19 cellular contexts compared by ENCODE assay signal in genomic region chr5:154515488-154515887, GRCh38. TPM values are rescaled to one million over a fixed set of nuclear protein-coding genes. Genes with fewer than 3 reads are reported as not detected.
DNase-seq lines count a peak whose midpoint lies in the region; ATAC-seq and TF ChIP-seq lines count a peak whose summit lies in the region.
"Not testable (repeated sequence)": the region's sequence is repeated elsewhere in the genome, so short reads cannot be mapped to it uniquely, and the experiment has no call there.
"Had no signal": no experiment of that assay in that cellular context is flagged by ENCODE, and none has a peak within 500 bp of the region (broad histone marks: within the 10 kb centered on the region; RNA-seq: fewer than 3 reads in every experiment).

No MANE protein-coding gene starts in this region.

- H3K79me2 ChIP-seq in Karpas-422 (ENCODE audit: low read length): not testable (repeated sequence)

- peak; percentile 32 for DNase-seq in Karpas-422
- DNase-seq in activated T-cell treated with anti-CD3 and anti-CD28 coated beads, Interleukin-2, amount 50 U/mL, for 4 hours; stimulated activated effector memory CD8-positive, alpha-beta T cell treated with anti-CD3 and anti-CD28 coated beads, Interleukin-12 subunit alpha, Interleukin-12 subunit beta, amount 100 ng/mL, for 72 hours (ENCODE audit: low spot score in 2 of 2): not testable (repeated sequence)

- H3K27ac Mint-ChIP-seq in stimulated activated effector memory CD8-positive, alpha-beta T cell treated with anti-CD3 and anti-CD28 coated beads, Interleukin-12 subunit alpha, Interleukin-12 subunit beta, amount 100 ng/mL, for 72 hours: peak overlapping the region; percentile 58

- H3K36me3 Mint-ChIP-seq in activated T-cell treated with anti-CD3 and anti-CD28 coated beads, Interleukin-2, amount 50 U/mL, for 4 hours (ENCODE audit: insufficient read depth); stimulated activated effector memory CD8-positive, alpha-beta T cell treated with anti-CD3 and anti-CD28 coated beads, Interleukin-12 subunit alpha, Interleukin-12 subunit beta, amount 100 ng/mL, for 72 hours: not testable (repeated sequence)

- H3K9me3 Mint-ChIP-seq in activated T-cell treated with anti-CD3 and anti-CD28 coated beads, Interleukin-2, amount 50 U/mL, for 4 hours; stimulated activated effector memory CD8-positive, alpha-beta T cell treated with anti-CD3 and anti-CD28 coated beads, Interleukin-12 subunit alpha, Interleukin-12 subunit beta, amount 100 ng/mL, for 72 hours: not testable (repeated sequence)

- not testable (repeated sequence) for H3K4me1 Mint-ChIP-seq in activated T-cell treated with anti-CD3 and anti-CD28 coated beads, Interleukin-2, amount 50 U/mL, for 4 hours (ENCODE audit: low read depth)
- H3K4me1 Mint-ChIP-seq in stimulated activated effector memory CD8-positive, alpha-beta T cell treated with anti-CD3 and anti-CD28 coated beads, Interleukin-12 subunit alpha, Interleukin-12 subunit beta, amount 100 ng/mL, for 72 hours: peaks cover 21% of the 10 kb centered on the region

- not testable (repeated sequence) for H3K27ac ChIP-seq in Karpas-422 (ENCODE audit: low read length)

- H3K27me3 Mint-ChIP-seq in activated T-cell treated with anti-CD3 and anti-CD28 coated beads, Interleukin-2, amount 50 U/mL, for 4 hours (ENCODE audit: low read depth): peaks cover 27% of the 10 kb centered on the region

- not testable (repeated sequence) for H3K36me3 ChIP-seq in Karpas-422 (ENCODE audit: insufficient read depth, low read length)

- not testable (repeated sequence) for H4K20me1 ChIP-seq in Karpas-422 (ENCODE audit: insufficient read depth, low read depth, low read length)

- not testable (repeated sequence) for H3K9ac ChIP-seq in Karpas-422 (ENCODE audit: low read length)

- not testable (repeated sequence) for TF ChIP-seq POLR2A in GM18505 (IDR thresholded peaks at IDR 0.05; ENCODE audit: borderline replicate concordance, extremely low read depth, insufficient read depth, insufficient read length)

- not testable (repeated sequence) for H3K4me1 ChIP-seq in Karpas-422 (ENCODE audit: low read length)

- ATAC-seq in GM18505 (IDR thresholded peaks at IDR 0.05; ENCODE audit: unreplicated experiment): peak; percentile 66
- peak; percentile 42 for ATAC-seq in GM19324 (IDR thresholded peaks at IDR 0.05; ENCODE audit: low FRiP score, unreplicated experiment)
- peak; percentile 47 for ATAC-seq in GM21526 (IDR thresholded peaks at IDR 0.05; ENCODE audit: low FRiP score, unreplicated experiment)
- peak; percentile 81 for ATAC-seq in HG02798 (IDR thresholded peaks at IDR 0.05; ENCODE audit: poor library complexity, unreplicated experiment)
- peak; percentile 79 for ATAC-seq in HG03159 (IDR thresholded peaks at IDR 0.05; ENCODE audit: unreplicated experiment)
- ATAC-seq in activated T-cell treated with anti-CD3 and anti-CD28 coated beads, Interleukin-2, amount 50 U/mL, for 4 hours: peak; percentile 49 to 59
- peak; percentile 78 for ATAC-seq in stimulated activated effector memory CD8-positive, alpha-beta T cell treated with anti-CD3 and anti-CD28 coated beads, Interleukin-12 subunit alpha, Interleukin-12 subunit beta, amount 100 ng/mL, for 72 hours

- not testable (repeated sequence) for H3K9me2 ChIP-seq in Karpas-422 (replicated peaks; ENCODE audit: insufficient read depth, low read length)

- not testable (repeated sequence) for H3K4me2 ChIP-seq in Karpas-422 (ENCODE audit: low read depth, low read length, poor library complexity, severe bottlenecking)

- H2AFZ ChIP-seq in Karpas-422 (ENCODE audit: low read length): not testable (repeated sequence)

- H3K4me3 Mint-ChIP-seq in activated T-cell treated with anti-CD3 and anti-CD28 coated beads, Interleukin-2, amount 50 U/mL, for 4 hours; stimulated activated effector memory CD8-positive, alpha-beta T cell treated with anti-CD3 and anti-CD28 coated beads, Interleukin-12 subunit alpha, Interleukin-12 subunit beta, amount 100 ng/mL, for 72 hours: not testable (repeated sequence)

- not testable (repeated sequence) for H3K4me3 ChIP-seq in Karpas-422 (ENCODE audit: low read length)

- H3K27me3 ChIP-seq in Karpas-422 (ENCODE audit: low read length): not testable (repeated sequence)

- not testable (repeated sequence) for H3K9me3 ChIP-seq in Karpas-422 (ENCODE audit: low read length)

RNA-seq across cellular contexts. Expression of gene HAND1, which starts 37.5 kb away (rescaled TPM):
- not detected in 2 replicates for total RNA-seq in Karpas-422 (2014; rRNA removed; shearing (Covaris generic); ENCODE audit: low replicate concordance)
- total RNA-seq in activated T-cell treated with anti-CD3 and anti-CD28 coated beads, Interleukin-2, amount 50 U/mL, for 4 hours: not detected
- total RNA-seq: activated CD8-positive, alpha-beta T cell treated with anti-CD3 and anti-CD28 coated beads, Interleukin-2, amount 10 ng/mL, durations not matched to agents 7 days and 5 days; activated T-helper 1 cell treated with anti-CD3 and anti-CD28 coated beads, Interleukin-12 subunit alpha, Interleukin-12 subunit beta, Interleukin-2, Interleukin-4 antibody, amounts not matched to agents 30 ng/mL and 10 ng/mL and 1 ng/mL, durations not matched to agents 14 hours and 24 hours and 36 hours; bronchial epithelial cell; CD4-positive, CD25-positive, alpha-beta regulatory T cell; dermis blood vessel endothelial cell; kidney epithelial cell; naive thymus-derived CD4-positive, alpha-beta T cell; PC-3; sciatic nerve; SJCRH30; T-helper 17 cell had no signal
